In the genomic region with DNA sequence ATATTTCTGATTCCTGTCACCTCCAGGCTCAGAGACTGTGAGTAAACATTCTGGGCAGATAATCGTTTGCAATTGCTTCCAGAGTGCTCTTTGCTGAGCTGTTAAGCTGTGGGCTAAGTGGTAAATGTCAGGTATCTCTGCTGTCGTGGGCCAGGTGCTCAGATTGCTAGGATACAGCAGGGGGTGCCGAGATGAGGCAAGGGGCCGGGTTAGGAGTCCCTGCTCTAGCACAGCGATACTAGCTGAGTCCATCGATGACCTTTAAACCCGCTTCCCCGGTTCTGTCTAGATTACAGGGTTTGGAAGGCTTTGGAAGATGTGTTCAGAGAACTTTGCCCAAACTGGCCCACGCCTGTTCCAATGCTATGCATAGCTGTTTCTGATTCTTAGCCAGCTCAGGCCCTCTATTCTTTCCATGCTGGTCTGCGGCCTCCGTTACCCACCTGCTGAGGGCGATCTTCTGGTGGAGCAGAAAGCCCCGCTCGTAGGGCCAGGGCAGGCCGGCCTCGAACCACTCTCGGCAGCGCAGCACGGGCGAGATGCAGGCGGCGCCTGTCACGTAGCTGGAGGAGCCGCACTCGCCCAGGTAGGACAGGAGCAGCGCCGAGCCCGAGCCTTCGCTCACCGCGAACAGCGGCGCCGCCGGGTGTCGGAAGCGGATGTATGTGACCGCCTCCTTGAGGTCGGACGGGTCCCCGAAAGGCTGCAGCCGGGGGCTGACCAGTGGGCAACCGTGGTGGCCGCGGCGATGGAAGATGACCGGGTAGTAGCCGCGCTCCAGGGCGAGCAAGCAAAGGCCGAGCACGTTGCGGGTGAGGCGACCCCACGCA, we compare ENCODE assay signal across 8 cellular contexts. TPM values are rescaled to one million over a fixed set of nuclear protein-coding genes. Genes with fewer than 3 reads are reported as not detected.
A peak's percentile ranks its signal among the peaks of the same experiment; 100 is the strongest.
DNase-seq lines count a peak whose midpoint lies in the region; FAIRE-seq and TF ChIP-seq lines count a peak whose summit lies in the region.

No MANE protein-coding gene starts in this region.

- TF ChIP-seq CTCF in astrocyte of the cerebellum (IDR thresholded peaks at IDR 0.05; ENCODE audit: low read depth, low read length, missing control alignments), result peak; percentile 6
- TF ChIP-seq CTCF in kidney (IDR thresholded peaks at IDR 0.05; ENCODE audit: borderline replicate concordance, extremely low read depth, insufficient read depth), result no peak

- H3K9me3 ChIP-seq in kidney (ENCODE audit: control insufficient read depth in 1 of 2, low read length in 2 of 2), result no peaks in the 10 kb centered on the region

- no peak for FAIRE-seq in kidney (lab: Jason Lieb, UNC)

- peaks cover 4 to 5% of the 10 kb centered on the region in 2 donors for H3K36me3 ChIP-seq in kidney (ENCODE audit: control insufficient read depth in 1 of 2, insufficient read depth in 2 of 2, low read length in 2 of 2)

- peak; percentile 53; the same call in 1 of the 2 replicates for TF ChIP-seq POLR2A in Raji (IDR thresholded peaks at IDR 0.05; ENCODE audit: insufficient read depth, low read depth, low read length)

- peaks cover 11 to 22% of the 10 kb centered on the region in 2 donors for H3K4me1 ChIP-seq in kidney (ENCODE audit: control insufficient read depth in 1 of 2, insufficient read depth in 1 of 2, low read depth in 1 of 2, low read length in 2 of 2)

- H3K4me3 ChIP-seq in astrocyte of the cerebellum (ENCODE audit: low read depth, low read length), result peak overlapping the region; percentile 32
- peak overlapping the region; percentile 2 to 66 for H3K4me3 ChIP-seq in kidney (ENCODE audit: low read length in 2 of 2)

- H3K9ac ChIP-seq in kidney (ENCODE audit: low read length in 2 of 2), result peak overlapping the region in 1 of 2 donors; percentile 65

- DNase-seq in ELF-1 (ENCODE audit: low read depth, low spot score) (peak; percentile 79), HuH-7.5 (ENCODE audit: low spot score) (peak; percentile 72), astrocyte of the cerebellum (ENCODE audit: low read depth) (no peak), kidney (peak; percentile 86), midbrain (lab: John Stamatoyannopoulos, UW) (no peak), cortex of kidney (lab: John Stamatoyannopoulos, UW) (no peak)
- DNase-seq in stimulated activated CD4-positive, alpha-beta T cell treated with anti-CD3 and anti-CD28 coated beads, Interleukin-2, amount 100 ng/mL, for 48 hours, result peak; percentile 48 to 53

- H3K27ac ChIP-seq in kidney (ENCODE audit: low read depth in 2 of 2, low read length in 2 of 2), result peak overlapping the region; percentile 54 to 63

- in situ Hi-C loops in astrocyte of the cerebellum (cut with HindIII; ENCODE audit: low sequenced_read_pairs), result no loop called here

- intact Hi-C loops in kidney (cut with DNase I), result no loop called here

RNA-seq across cellular contexts. Expression of gene ABHD15, which starts 1.0 kb away (rescaled TPM):
- 9.8 TPM for total RNA-seq in kidney
- 8.9 TPM for polyA plus RNA-seq in kidney (ENCODE audit: insufficient read depth, low read depth, low replicate concordance)

RNA-seq across cellular contexts. Expression of gene TP53I13, which starts 2.6 kb away (rescaled TPM):
- total RNA-seq in kidney, result 51.6 TPM
- 75.5 TPM for polyA plus RNA-seq in kidney (ENCODE audit: insufficient read depth, low read depth, low replicate concordance)

RNA-seq across cellular contexts. Expression of gene GIT1, which starts 23.6 kb away (rescaled TPM):
- total RNA-seq in kidney, result 41.9 TPM
- polyA plus RNA-seq in kidney (ENCODE audit: insufficient read depth, low read depth, low replicate concordance), result 21.4 TPM

RNA-seq across cellular contexts. Expression of gene ANKRD13B, which starts 27.1 kb away (rescaled TPM):
- 3.3 TPM for total RNA-seq in kidney
- polyA plus RNA-seq in kidney (ENCODE audit: insufficient read depth, low read depth, low replicate concordance), result 2.8 TPM

RNA-seq across cellular contexts. Expression of gene CORO6, which starts 56.9 kb away (rescaled TPM):
- 5.9 TPM for total RNA-seq in kidney
- polyA plus RNA-seq in kidney (ENCODE audit: insufficient read depth, low read depth, low replicate concordance), result 2.1 TPM

Comparison
In these comparisons a context has a peak if more than half of its experiments do, and no peak if none do; other contexts are left out.
1. DNase-seq: peak in ELF-1 (single experiment), HuH-7.5 (single experiment), kidney (single experiment) and stimulated activated CD4-positive, alpha-beta T cell treated with anti-CD3 and anti-CD28 coated beads, Interleukin-2, amount 100 ng/mL, for 48 hours (2 of 2); none in astrocyte of the cerebellum (single experiment), midbrain (single experiment) and cortex of kidney (single experiment).